24 cellular contexts compared by ENCODE assay signal in genomic region chr19:9891609-9892373, GRCh38. TPM values are rescaled to one million over a fixed set of nuclear protein-coding genes. Genes with fewer than 3 reads are reported as not detected.
DNase-seq lines count a peak whose midpoint lies in the region; ATAC-seq, FAIRE-seq and TF ChIP-seq lines count a peak whose summit lies in the region.
"Had no signal": no experiment of that assay in that cellular context is flagged by ENCODE, and none has a peak within 500 bp of the region (broad histone marks: within the 10 kb centered on the region; RNA-seq: fewer than 3 reads in every experiment).

No MANE protein-coding gene starts in this region.

- DNase-seq in HTR-8/SVneo (ENCODE audit: insufficient read length, low spot score) (no peak), bronchial epithelial cell (ENCODE audit: low read depth) (no peak), neuronal stem cell (ENCODE audit: low spot score) (no peak), tibial artery (no peak), frontal cortex (ENCODE audit: low spot score in 2 of 2) (no peak), esophagus squamous epithelium (lab: John Stamatoyannopoulos, UW) (no peak)
- DNase-seq: ACHN; BE2C; C1 segment of cervical spinal cord; CD4-positive, CD25-positive, alpha-beta regulatory T cell; CD8-positive, alpha-beta memory T cell; COR-L47; IMR-90; KBM-7 had no signal

- H3K27me3 ChIP-seq in bronchial epithelial cell (ENCODE audit: control insufficient read depth, insufficient read depth, low read length) (no peaks in the 10 kb centered on the region), neuronal stem cell (ENCODE audit: control insufficient read depth in 3 of 3, insufficient read depth in 3 of 3, low read depth in 1 of 3, low read length in 3 of 3) (no peaks in the 10 kb centered on the region), tibial artery (peaks cover 0 to 7% of the 10 kb centered on the region in 2 donors), esophagus squamous epithelium (no peaks in the 10 kb centered on the region)
- H3K27me3 ChIP-seq: BE2C had no signal

- H3K9me3 ChIP-seq in neuronal stem cell (replicated peaks in 1 of 2; ENCODE audit: control insufficient read depth in 2 of 2, insufficient read depth in 1 of 2, low read depth in 1 of 2, low read length in 2 of 2) (no peaks in the 10 kb centered on the region), tibial artery (no peaks in the 10 kb centered on the region), esophagus squamous epithelium (no peaks in the 10 kb centered on the region)
- H3K9me3 ChIP-seq: BE2C had no signal

- H4K8ac ChIP-seq in neuronal stem cell (ENCODE audit: low read depth, low read length), result no peak overlapping the region

- intact Hi-C loops in tibial artery (cut with DNase I; ENCODE audit: low total_unique reads), result no loop called here
- intact Hi-C loops in esophagus squamous epithelium (cut with DNase I), result no loop called here

- no peak overlapping the region for H2BK5ac ChIP-seq in neuronal stem cell (ENCODE audit: low read length)

- no CpG with 5 or more reads among the region's 6 CpGs for WGBS in neuronal stem cell (ENCODE audit: extremely low coverage in 2 of 2, insufficient read length in 2 of 2, insufficient replicate concordance in 1 of 2), 2 donors
- 61 to 78% methylated on average over 5 to 6 of the region's 6 CpGs for WGBS in esophagus squamous epithelium, 2 donors

- H2BK15ac ChIP-seq in neuronal stem cell (ENCODE audit: low read length), result no peak overlapping the region

- H4K91ac ChIP-seq in neuronal stem cell (ENCODE audit: low read depth, low read length, poor library complexity), result no peak overlapping the region

- H3K4me3 ChIP-seq in bronchial epithelial cell (ENCODE audit: low read depth, low read length) (no peak overlapping the region), neuronal stem cell (ENCODE audit: low read length in 2 of 2) (peak overlapping the region in 1 of 2 donors; percentile 31), tibial artery (no peak overlapping the region), esophagus squamous epithelium (no peak overlapping the region)
- H3K4me3 ChIP-seq: GM23338 had no signal

- no peak overlapping the region for H3K18ac ChIP-seq in neuronal stem cell (ENCODE audit: low read length)

- peak overlapping the region; percentile 8 for H3K23ac ChIP-seq in neuronal stem cell (ENCODE audit: low read depth, low read length, poor library complexity)

- H2BK12ac ChIP-seq in neuronal stem cell (ENCODE audit: low read length), result no peak overlapping the region

- no peak overlapping the region for H3K27ac ChIP-seq in neuronal stem cell (replicated peaks; ENCODE audit: low read length)
- H3K27ac ChIP-seq in tibial artery, result no peak overlapping the region
- H3K27ac ChIP-seq in esophagus squamous epithelium, result no peak overlapping the region

- peak overlapping the region; percentile 22 for H3K14ac ChIP-seq in neuronal stem cell (ENCODE audit: low read length)

- H2AK5ac ChIP-seq in neuronal stem cell (ENCODE audit: low read depth, low read length), result no peak overlapping the region

- TF ChIP-seq CTCF in bronchial epithelial cell (IDR thresholded peaks at IDR 0.05; ENCODE audit: insufficient read depth, low read length, severe bottlenecking) (no peak), tibial artery (IDR thresholded peaks at IDR 0.05) (no peak), esophagus squamous epithelium (IDR thresholded peaks at IDR 0.05) (no peak)

- FAIRE-seq in HTR-8/SVneo (lab: Jason Lieb, UNC) (peak; percentile 85), bronchial epithelial cell (lab: Jason Lieb, UNC) (peak; percentile 88), frontal cortex (lab: Jason Lieb, UNC) (no peak)
- FAIRE-seq: A204.1, D721Med, G401.6, GM12891, GM18507, H54 had no signal

- no peak overlapping the region for H3K4ac ChIP-seq in neuronal stem cell (ENCODE audit: low read length)

- H3K9ac ChIP-seq in neuronal stem cell (ENCODE audit: low read depth, low read length, poor library complexity), result no peak overlapping the region

- no peak overlapping the region for H2AFZ ChIP-seq in neuronal stem cell (ENCODE audit: low read length)
- H2AFZ ChIP-seq: GM23338 had no signal

- H3K36me3 ChIP-seq in bronchial epithelial cell (ENCODE audit: control insufficient read depth, insufficient read depth, low read length) (no peaks in the 10 kb centered on the region), neuronal stem cell (replicated peaks in 1 of 2; ENCODE audit: control insufficient read depth in 2 of 2, insufficient read depth in 2 of 2, low read length in 2 of 2) (no peaks in the 10 kb centered on the region), tibial artery (no peaks in the 10 kb centered on the region), esophagus squamous epithelium (no peaks in the 10 kb centered on the region)
- H3K36me3 ChIP-seq: BE2C had no signal

- H3K79me1 ChIP-seq in neuronal stem cell (ENCODE audit: low read depth, low read length), result no peaks in the 10 kb centered on the region

- no peak overlapping the region for H3K4me2 ChIP-seq in neuronal stem cell (ENCODE audit: insufficient read depth, low read length, poor library complexity, severe bottlenecking)
- H3K4me2 ChIP-seq: GM23338 had no signal

- peaks cover 0 to 9% of the 10 kb centered on the region in 2 donors for H3K4me1 ChIP-seq in neuronal stem cell (ENCODE audit: control insufficient read depth in 2 of 2, insufficient read depth in 1 of 2, low read depth in 1 of 2, low read length in 2 of 2)
- no peaks in the 10 kb centered on the region for H3K4me1 ChIP-seq in tibial artery
- no peaks in the 10 kb centered on the region for H3K4me1 ChIP-seq in esophagus squamous epithelium
- H3K4me1 ChIP-seq: BE2C had no signal

- H2BK120ac ChIP-seq in neuronal stem cell (ENCODE audit: low read depth, low read length), result no peak overlapping the region

- ATAC-seq in GM18861 (IDR thresholded peaks at IDR 0.05; ENCODE audit: unreplicated experiment), result no peak
- ATAC-seq: GM23338, HCT116 had no signal

- TF ChIP-seq POLR2A in esophagus squamous epithelium (IDR thresholded peaks at IDR 0.05), result no peak

RNA-seq across cellular contexts. Expression of gene OLFM2, which starts 44.5 kb away (rescaled TPM):
- under 0.01 and 4.4 TPM in 2 replicates for total RNA-seq in bronchial epithelial cell
- 16.6 TPM for polyA plus RNA-seq in neuronal stem cell (2013, experiment 1 of 2)
- 17.4 TPM for polyA plus RNA-seq in neuronal stem cell (2013, experiment 2 of 2)
- total RNA-seq in frontal cortex, result 86.4 TPM
- total RNA-seq in esophagus squamous epithelium, result 10 to 100 TPM in 2 of 4 donors, 1 to 10 TPM in 2; 8.6 to 14.6 (median 9.8) TPM
- total RNA-seq: HT-29 had no signal

RNA-seq across cellular contexts. Expression of gene PIN1, which starts 56.7 kb away (rescaled TPM):
- total RNA-seq in bronchial epithelial cell (61.3 and 80.6 TPM in 2 replicates), frontal cortex (67.3 TPM), esophagus squamous epithelium (10 to 100 TPM; 61.1 to 77.1 (median 67.6) TPM)
- 78.9 TPM for polyA plus RNA-seq in neuronal stem cell (2013, experiment 1 of 2)
- polyA plus RNA-seq in neuronal stem cell (2013, experiment 2 of 2), result 76.3 TPM
